ENCODE assay signal across 23 cellular contexts in the genomic region with DNA sequence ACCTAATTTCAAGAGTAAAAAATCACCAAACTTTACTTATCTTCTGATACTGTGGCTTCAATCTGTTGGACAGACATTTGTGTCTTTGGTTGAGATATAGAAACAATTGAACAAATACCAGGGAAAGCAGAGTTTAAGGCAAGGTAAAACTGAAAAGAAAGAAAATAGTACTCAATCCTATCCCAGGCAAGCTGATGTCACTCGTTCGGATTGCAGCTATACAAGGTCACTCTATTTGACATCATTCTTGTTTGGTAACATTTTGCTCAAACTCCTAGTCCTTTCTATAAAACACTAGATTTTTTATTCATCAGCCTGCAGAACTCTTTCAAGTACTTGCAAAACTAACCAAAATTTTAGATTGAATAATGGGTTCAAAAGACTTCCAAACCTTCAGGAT.
"Had no signal": no experiment of that assay in that cellular context is flagged by ENCODE, and none has a peak within 500 bp of the region (broad histone marks: within the 10 kb centered on the region; RNA-seq: fewer than 3 reads in every experiment).

No MANE protein-coding gene starts in this region.

- H3K4me3 ChIP-seq: K562, SJSA1, SK-N-MC had no signal

- H3K4me3 Mint-ChIP-seq: IgD-negative memory B cell had no signal

- H3K27ac ChIP-seq: KMS-11, SJSA1, SK-N-MC had no signal

- H3K27me3 Mint-ChIP-seq: IgD-negative memory B cell had no signal

- H3K9me3 Mint-ChIP-seq: IgD-negative memory B cell had no signal

- DNase-seq: Kasumi-1, MM.1S, NCI-H1092 treated with DMSO at 0.1 percent for 48 hours, NCI-H1436, NCI-H187, NCI-H2029, NCI-H2081 treated with DMSO at 0.1 percent for 48 hours, NCI-H2171, NCI-H226, NCI-H446, NCI-H510A, NCI-H524 treated with DMSO at 0.1 percent for 48 hours, NCI-H69, NCI-H774, Right ventricle myocardium superior, RPMI8226, SIG-M5 had no signal

- ATAC-seq: K562 had no signal

- H3K9ac ChIP-seq: KMS-11 had no signal

- H3K9me3 ChIP-seq: SJSA1 had no signal

- H3K36me3 ChIP-seq: SJSA1 had no signal

- H3K27me3 ChIP-seq: SJSA1 had no signal

- H3K4me2 ChIP-seq: KMS-11 had no signal

- FAIRE-seq: K562, RCC 7860 had no signal

- H3K27ac Mint-ChIP-seq: IgD-negative memory B cell had no signal
